Comparison of ENCODE assay signal across 21 cellular contexts in genomic region chr1:231860221-231861088, GRCh38.
"Had no signal": no experiment of that assay in that cellular context is flagged by ENCODE, and none has a peak within 500 bp of the region (broad histone marks: within the 10 kb centered on the region; RNA-seq: fewer than 3 reads in every experiment).

No MANE protein-coding gene starts in this region.

- H3K27ac ChIP-seq: esophagus squamous epithelium, left lung, lower lobe of right lung, parathyroid adenoma, prostate gland, sigmoid colon, skin epidermis, testis, tibial nerve had no signal

- H3K4me1 Mint-ChIP-seq: memory B cell; stimulated activated naive B cell treated with anti-CD40 and anti-IgM and Interleukin-4, amounts not matched to agents 10 μg/mL and 1 μg/mL and 100 μg/mL, for 72 hours had no signal

- FAIRE-seq: keratinocyte had no signal

- DNase-seq: dermis blood vessel endothelial cell; esophagus squamous epithelium; foreskin melanocyte; heart left ventricle; left lung; lower lobe of right lung; midbrain; occipital lobe; sigmoid colon; stimulated activated CD4-positive, alpha-beta T cell treated with anti-CD3 and anti-CD28 coated beads, Interleukin-2, amount 100 ng/mL, for 24 hours; stimulated activated CD4-positive, alpha-beta T cell treated with anti-CD3 and anti-CD28 coated beads, Interleukin-4, amount 100 ng/mL, for 4 hours; stimulated activated naive B cell treated with anti-CD40 and anti-IgM and Interleukin-4, amounts not matched to agents 10 μg/mL and 1 μg/mL and 100 μg/mL, for 72 hours; stimulated activated naive CD8-positive, alpha-beta T cell treated with anti-CD3 and anti-CD28 coated beads, Interleukin-15, amount 100 ng/mL, for 72 hours; testis had no signal

- H3K36me3 ChIP-seq: esophagus squamous epithelium, heart left ventricle, left lung, lower lobe of right lung, prostate gland, sigmoid colon, tibial nerve had no signal

- H3K27me3 Mint-ChIP-seq: memory B cell; natural killer cell treated with Interleukin-12 subunit alpha and Interleukin-12 subunit beta and Interleukin-15 and Interleukin-18, amount 100 ng/mL, for 72 hours; stimulated activated naive B cell treated with anti-CD40 and anti-IgM and Interleukin-4, amounts not matched to agents 10 μg/mL and 1 μg/mL and 100 μg/mL, for 72 hours; stimulated activated naive CD8-positive, alpha-beta T cell treated with anti-CD3 and anti-CD28 coated beads, Interleukin-15, amount 100 ng/mL, for 72 hours had no signal

- H3K27ac Mint-ChIP-seq: memory B cell; natural killer cell treated with Interleukin-12 subunit alpha and Interleukin-12 subunit beta and Interleukin-15 and Interleukin-18, amount 100 ng/mL, for 72 hours; stimulated activated naive B cell treated with anti-CD40 and anti-IgM and Interleukin-4, amounts not matched to agents 10 μg/mL and 1 μg/mL and 100 μg/mL, for 72 hours; stimulated activated naive CD8-positive, alpha-beta T cell treated with anti-CD3 and anti-CD28 coated beads, Interleukin-15, amount 100 ng/mL, for 72 hours had no signal

- H3K9ac ChIP-seq: parathyroid adenoma had no signal

- H3K27me3 ChIP-seq: esophagus squamous epithelium, heart left ventricle, left lung, sigmoid colon, testis, tibial nerve had no signal

- H3K9me3 Mint-ChIP-seq: memory B cell; natural killer cell treated with Interleukin-12 subunit alpha and Interleukin-12 subunit beta and Interleukin-15 and Interleukin-18, amount 100 ng/mL, for 72 hours; stimulated activated naive B cell treated with anti-CD40 and anti-IgM and Interleukin-4, amounts not matched to agents 10 μg/mL and 1 μg/mL and 100 μg/mL, for 72 hours; stimulated activated naive CD8-positive, alpha-beta T cell treated with anti-CD3 and anti-CD28 coated beads, Interleukin-15, amount 100 ng/mL, for 72 hours had no signal

- ATAC-seq: heart left ventricle; left lung; lower lobe of right lung; natural killer cell treated with Interleukin-12 subunit alpha and Interleukin-12 subunit beta and Interleukin-15 and Interleukin-18, amount 100 ng/mL, for 72 hours; stimulated activated naive B cell treated with anti-CD40 and anti-IgM and Interleukin-4, amounts not matched to agents 10 μg/mL and 1 μg/mL and 100 μg/mL, for 72 hours; stimulated activated naive CD8-positive, alpha-beta T cell treated with anti-CD3 and anti-CD28 coated beads, Interleukin-15, amount 100 ng/mL, for 72 hours had no signal

- H3K79me2 ChIP-seq: parathyroid adenoma had no signal

- H3K4me3 Mint-ChIP-seq: memory B cell; natural killer cell treated with Interleukin-12 subunit alpha and Interleukin-12 subunit beta and Interleukin-15 and Interleukin-18, amount 100 ng/mL, for 72 hours; stimulated activated naive B cell treated with anti-CD40 and anti-IgM and Interleukin-4, amounts not matched to agents 10 μg/mL and 1 μg/mL and 100 μg/mL, for 72 hours; stimulated activated naive CD8-positive, alpha-beta T cell treated with anti-CD3 and anti-CD28 coated beads, Interleukin-15, amount 100 ng/mL, for 72 hours had no signal

- H3K4me1 ChIP-seq: left lung, parathyroid adenoma, prostate gland had no signal

- H3K9me3 ChIP-seq: esophagus squamous epithelium, heart left ventricle, left lung, lower lobe of right lung, prostate gland, sigmoid colon, testis, tibial nerve had no signal

- H3K4me3 ChIP-seq: esophagus squamous epithelium, heart left ventricle, left lung, lower lobe of right lung, prostate gland, sigmoid colon, skin epidermis, testis, tibial nerve had no signal

- H3K36me3 Mint-ChIP-seq: natural killer cell treated with Interleukin-12 subunit alpha and Interleukin-12 subunit beta and Interleukin-15 and Interleukin-18, amount 100 ng/mL, for 72 hours; stimulated activated naive B cell treated with anti-CD40 and anti-IgM and Interleukin-4, amounts not matched to agents 10 μg/mL and 1 μg/mL and 100 μg/mL, for 72 hours had no signal

- H2AFZ ChIP-seq: parathyroid adenoma had no signal
